28 cellular contexts compared by ENCODE assay signal in the genomic region with DNA sequence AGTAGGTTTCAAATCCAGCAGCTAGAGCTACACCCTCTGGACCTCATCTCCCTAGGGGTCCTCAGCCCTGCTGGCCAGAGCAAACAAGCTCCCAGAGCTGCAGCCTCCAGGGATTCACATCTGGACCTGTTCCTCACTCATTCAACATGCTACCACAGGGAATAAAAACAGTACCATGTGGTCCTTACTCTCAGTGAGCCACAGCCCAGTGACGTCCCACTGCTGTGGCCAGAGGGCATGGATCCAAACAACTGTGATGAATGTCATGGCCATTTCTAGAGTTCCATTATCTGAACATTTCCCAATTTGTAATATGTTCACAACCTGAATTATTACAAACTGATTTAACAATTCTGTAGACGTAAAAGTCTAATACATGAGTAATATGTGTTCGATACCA.
"Had no signal": no experiment of that assay in that cellular context is flagged by ENCODE, and none has a peak within 500 bp of the region (broad histone marks: within the 10 kb centered on the region; RNA-seq: fewer than 3 reads in every experiment).

No MANE protein-coding gene starts in this region.

- H3K27me3 ChIP-seq: neural progenitor cell, ovary, right lobe of liver, sigmoid colon, stomach, thyroid gland, tibial nerve, upper lobe of right lung, uterus had no signal

- H3K9me3 Mint-ChIP-seq: type B pancreatic cell had no signal

- H3K4me3 Mint-ChIP-seq: natural killer cell; nephron; neural progenitor cell; stimulated activated effector memory CD8-positive, alpha-beta T cell treated with anti-CD3 and anti-CD28 coated beads, Interleukin-12 subunit alpha, Interleukin-12 subunit beta, amount 100 ng/mL, for 72 hours; stimulated activated naive B cell treated with anti-CD40 and anti-IgM and Interleukin-4, amounts not matched to agents 10 μg/mL and 1 μg/mL and 100 μg/mL, for 72 hours; stimulated activated naive CD8-positive, alpha-beta T cell treated with anti-CD3 and anti-CD28 coated beads, Interleukin-15, Interleukin-2, amounts not matched to agents 100 ng/mL and 50 ng/mL, for 24 hours; type B pancreatic cell had no signal

- H3K9ac ChIP-seq: neural progenitor cell, parathyroid adenoma had no signal

- H3K27ac Mint-ChIP-seq: natural killer cell; nephron; neural progenitor cell; progenitor cell of endocrine pancreas; stimulated activated effector memory CD8-positive, alpha-beta T cell treated with anti-CD3 and anti-CD28 coated beads, Interleukin-12 subunit alpha, Interleukin-12 subunit beta, amount 100 ng/mL, for 72 hours; stimulated activated naive B cell treated with anti-CD40 and anti-IgM and Interleukin-4, amounts not matched to agents 10 μg/mL and 1 μg/mL and 100 μg/mL, for 72 hours; stimulated activated naive CD8-positive, alpha-beta T cell treated with anti-CD3 and anti-CD28 coated beads, Interleukin-15, Interleukin-2, amounts not matched to agents 100 ng/mL and 50 ng/mL, for 24 hours; type B pancreatic cell had no signal

- DNase-seq: natural killer cell; occipital lobe; ovary; posterior cingulate gyrus; psoas muscle; right cardiac atrium; right lobe of liver; sigmoid colon; small intestine; stimulated activated CD4-positive, alpha-beta T cell treated with anti-CD3 and anti-CD28 coated beads, Interleukin-15, amount 100 ng/mL, for 24 hours; stimulated activated CD4-positive, alpha-beta T cell treated with anti-CD3 and anti-CD28 coated beads, Interleukin-2, amount 100 ng/mL, for 24 hours; stimulated activated CD4-positive, alpha-beta T cell treated with anti-CD3 and anti-CD28 coated beads, Interleukin-2, amount 100 ng/mL, for 48 hours; stimulated activated CD4-positive, alpha-beta T cell treated with anti-CD3 and anti-CD28 coated beads, Interleukin-4, amount 100 ng/mL, for 24 hours; stimulated activated naive B cell treated with anti-CD40 and anti-IgM and Interleukin-4, amounts not matched to agents 10 μg/mL and 1 μg/mL and 100 μg/mL, for 72 hours; stimulated activated naive CD4-positive, alpha-beta T cell treated with Interleukin-2 at 50 U/mL for 16 hours; stomach; thyroid gland; upper lobe of right lung; uterus had no signal

- H3K4me2 ChIP-seq: neural progenitor cell had no signal

- H2AFZ ChIP-seq: neural progenitor cell, parathyroid adenoma had no signal

- H3K4me3 ChIP-seq: neural progenitor cell, ovary, psoas muscle, right lobe of liver, sigmoid colon, stomach, thoracic aorta, thyroid gland, tibial nerve, upper lobe of right lung, uterus had no signal

- H3K79me2 ChIP-seq: parathyroid adenoma had no signal

- H3K27me3 Mint-ChIP-seq: progenitor cell of endocrine pancreas; stimulated activated naive CD8-positive, alpha-beta T cell treated with anti-CD3 and anti-CD28 coated beads, Interleukin-15, Interleukin-2, amounts not matched to agents 100 ng/mL and 50 ng/mL, for 24 hours had no signal

- FAIRE-seq: small intestine had no signal

- H3K36me3 Mint-ChIP-seq: natural killer cell; stimulated activated effector memory CD8-positive, alpha-beta T cell treated with anti-CD3 and anti-CD28 coated beads, Interleukin-12 subunit alpha, Interleukin-12 subunit beta, amount 100 ng/mL, for 72 hours had no signal

- ATAC-seq: natural killer cell; psoas muscle; right cardiac atrium; right lobe of liver; stimulated activated effector memory CD8-positive, alpha-beta T cell treated with anti-CD3 and anti-CD28 coated beads, Interleukin-12 subunit alpha, Interleukin-12 subunit beta, amount 100 ng/mL, for 72 hours; stimulated activated naive B cell treated with anti-CD40 and anti-IgM and Interleukin-4, amounts not matched to agents 10 μg/mL and 1 μg/mL and 100 μg/mL, for 72 hours; upper lobe of right lung had no signal

- H3K4me1 ChIP-seq: parathyroid adenoma, psoas muscle, sigmoid colon, stomach, thyroid gland, tibial nerve, upper lobe of right lung, uterus had no signal

- H3K27ac ChIP-seq: neural progenitor cell, ovary, parathyroid adenoma, psoas muscle, right lobe of liver, sigmoid colon, stomach, thoracic aorta, thyroid gland, tibial nerve, upper lobe of right lung, uterus had no signal

- H3K36me3 ChIP-seq: neural progenitor cell, ovary, right lobe of liver, sigmoid colon, stomach, thoracic aorta, thyroid gland, upper lobe of right lung, uterus had no signal

- H3K4me1 Mint-ChIP-seq: natural killer cell; stimulated activated effector memory CD8-positive, alpha-beta T cell treated with anti-CD3 and anti-CD28 coated beads, Interleukin-12 subunit alpha, Interleukin-12 subunit beta, amount 100 ng/mL, for 72 hours; stimulated activated naive B cell treated with anti-CD40 and anti-IgM and Interleukin-4, amounts not matched to agents 10 μg/mL and 1 μg/mL and 100 μg/mL, for 72 hours had no signal

- H3K9me3 ChIP-seq: ovary, psoas muscle, right lobe of liver, thoracic aorta, thyroid gland, tibial nerve, upper lobe of right lung, uterus had no signal
